ENCODE assay signal across 16 cellular contexts in the genomic region with DNA sequence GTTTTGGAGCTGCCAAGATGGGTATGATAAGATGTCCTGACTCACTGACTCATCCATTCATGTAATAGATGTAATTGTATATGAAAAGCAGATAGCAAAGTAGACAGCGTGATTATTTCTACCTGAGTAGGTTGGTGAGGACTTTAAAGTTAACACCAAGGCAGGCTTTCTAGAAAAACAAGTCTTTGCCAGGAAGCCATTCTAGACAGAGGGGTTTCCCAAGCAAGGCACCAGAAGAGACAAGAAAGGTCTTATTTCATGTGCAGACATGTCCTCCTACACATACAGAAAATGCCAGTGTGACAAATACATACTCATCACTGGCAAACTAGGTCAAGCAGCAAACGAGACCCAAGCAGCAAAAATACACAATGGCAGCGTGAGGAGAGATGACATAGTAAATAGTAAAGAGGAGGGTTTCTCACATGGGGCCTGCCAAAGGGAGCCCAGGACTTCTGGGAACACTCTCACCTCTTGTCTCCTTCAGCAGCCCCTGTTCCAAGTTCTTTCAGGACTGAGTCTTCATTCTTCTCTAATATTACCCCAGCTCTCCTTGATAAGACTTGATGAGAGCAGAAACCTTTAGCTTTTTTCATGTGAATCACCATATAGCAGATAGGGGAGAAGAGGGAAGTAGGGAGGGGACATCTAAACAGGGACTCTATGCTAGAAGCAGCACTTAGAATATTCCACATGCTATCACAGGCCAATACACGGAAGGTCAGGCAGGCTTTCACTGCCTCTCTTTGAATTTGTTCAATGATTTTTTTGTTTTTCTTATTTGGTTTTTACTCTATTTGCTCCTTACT.
DNase-seq lines count a peak whose midpoint lies in the region; ATAC-seq and TF ChIP-seq lines count a peak whose summit lies in the region.
"Had no signal": no experiment of that assay in that cellular context is flagged by ENCODE, and none has a peak within 500 bp of the region (broad histone marks: within the 10 kb centered on the region; RNA-seq: fewer than 3 reads in every experiment).

No MANE protein-coding gene starts in this region.

- H3K9me3 ChIP-seq in thyroid gland (no peaks in the 10 kb centered on the region), heart right ventricle (peaks cover 0 to 11% (median 0%) of the 10 kb centered on the region in 11 donors)
- H3K9me3 ChIP-seq: mucosa of descending colon had no signal

- TF ChIP-seq CTCF in natural killer cell (IDR thresholded peaks at IDR 0.05) (no peak), thyroid gland (IDR thresholded peaks at IDR 0.05) (no peak), heart right ventricle (IDR thresholded peaks at IDR 0.05) (no peak)

- TF ChIP-seq POLR2A in thyroid gland (IDR thresholded peaks at IDR 0.05) = no peak

- H3K4me1 Mint-ChIP-seq in natural killer cell treated with Interleukin-12 subunit alpha and Interleukin-12 subunit beta and Interleukin-15 and Interleukin-18, amount 100 ng/mL, for 72 hours (ENCODE audit: low read depth in 2 of 2) = peaks cover 0 to 4% of the 10 kb centered on the region in 2 donors
- H3K4me1 Mint-ChIP-seq in natural killer cell (no peaks in the 10 kb centered on the region), T-cell (peaks cover 7 to 9% (median 8%) of the 10 kb centered on the region in 3 donors)
- H3K4me1 Mint-ChIP-seq: B cell had no signal

- H3K27me3 ChIP-seq in thyroid gland (no peaks in the 10 kb centered on the region), heart right ventricle (no peaks in the 10 kb centered on the region)

- H3K27ac ChIP-seq in epithelial cell of prostate (peak overlapping the region; percentile 58), thyroid gland (no peak overlapping the region), heart right ventricle (no peak overlapping the region)

- 48 to 56% methylated on average over 4 of the region's 4 CpGs for WGBS in thyroid gland, 2 donors
- WGBS in heart right ventricle, 2 donors = 78 to 82% methylated on average over 4 of the region's 4 CpGs

- CTCF ChIA-PET in T-cell (lab: Charles Lee) = no interaction called here

- peaks cover 14 to 17% of the 10 kb centered on the region in 2 donors for H3K27me3 Mint-ChIP-seq in natural killer cell treated with Interleukin-12 subunit alpha and Interleukin-12 subunit beta and Interleukin-15 and Interleukin-18, amount 100 ng/mL, for 72 hours
- peaks cover 12 to 35% of the 10 kb centered on the region in 2 donors for H3K27me3 Mint-ChIP-seq in natural killer cell (ENCODE audit: low read depth in 2 of 2)
- H3K27me3 Mint-ChIP-seq in T-cell = peaks cover 7 to 10% of the 10 kb centered on the region in 2 donors
- H3K27me3 Mint-ChIP-seq: progenitor cell of endocrine pancreas had no signal

- peak; percentile 20 to 56 for ATAC-seq in natural killer cell treated with Interleukin-12 subunit alpha and Interleukin-12 subunit beta and Interleukin-15 and Interleukin-18, amount 100 ng/mL, for 72 hours
- ATAC-seq in natural killer cell (no peak), T-cell (replicated peaks in 1 of 4) (peak in 3 of 4 experiments; percentile 23 to 44 (median 37)), heart right ventricle (no peak)
- ATAC-seq in stimulated activated naive CD8-positive, alpha-beta T cell treated with anti-CD3 and anti-CD28 coated beads, Interleukin-15, Interleukin-2, amounts not matched to agents 100 U/mL and 50 U/mL, for 24 hours = peak; percentile 86
- ATAC-seq: K562, mucosa of descending colon had no signal

- H3K36me3 ChIP-seq in thyroid gland (no peaks in the 10 kb centered on the region), heart right ventricle (no peaks in the 10 kb centered on the region)

- H3K36me3 Mint-ChIP-seq in natural killer cell treated with Interleukin-12 subunit alpha and Interleukin-12 subunit beta and Interleukin-15 and Interleukin-18, amount 100 ng/mL, for 72 hours = no peaks in the 10 kb centered on the region
- no peaks in the 10 kb centered on the region for H3K36me3 Mint-ChIP-seq in natural killer cell
- H3K36me3 Mint-ChIP-seq in T-cell = no peaks in the 10 kb centered on the region

- H3K4me3 ChIP-seq in thyroid gland (replicated peaks in 1 of 3) (no peak overlapping the region), heart right ventricle (no peak overlapping the region)
- H3K4me3 ChIP-seq: K562, mucosa of descending colon had no signal

- intact Hi-C loops in natural killer cell (cut with micrococcal nuclease) = no loop called here
- intact Hi-C loops in thyroid gland (cut with DNase I) = no loop called here
- intact Hi-C loops in heart right ventricle (cut with DNase I) = no loop called here

- no peak for DNase-seq in natural killer cell treated with Interleukin-12 subunit alpha and Interleukin-12 subunit beta and Interleukin-15 and Interleukin-18, amount 100 ng/mL, for 72 hours (ENCODE audit: low spot score)
- no peak for DNase-seq in natural killer cell
- DNase-seq in T-cell = no peak
- peak; percentile 83 for DNase-seq in epithelial cell of prostate (ENCODE audit: low read depth, low spot score)
- DNase-seq in stimulated activated naive CD8-positive, alpha-beta T cell treated with anti-CD3 and anti-CD28 coated beads, Interleukin-15, Interleukin-2, amounts not matched to agents 100 U/mL and 50 U/mL, for 24 hours = no peak
- no peak for DNase-seq in COLO829 (ENCODE audit: low spot score)
- no peak for DNase-seq in thyroid gland
- DNase-seq in heart right ventricle = no peak
- DNase-seq: activated effector memory CD4-positive, alpha-beta T cell treated with anti-CD3 and anti-CD28 coated beads, Interleukin-2, amount 50 U/mL, for 16 hours; central memory CD4-positive, alpha-beta T cell; mucosa of descending colon; NCI-H1436; NCI-H510A treated with DMSO at 0.1 percent for 48 hours had no signal

- no peaks in the 10 kb centered on the region for H3K9me3 Mint-ChIP-seq in natural killer cell treated with Interleukin-12 subunit alpha and Interleukin-12 subunit beta and Interleukin-15 and Interleukin-18, amount 100 ng/mL, for 72 hours
- H3K9me3 Mint-ChIP-seq in natural killer cell (no peaks in the 10 kb centered on the region), T-cell (no peaks in the 10 kb centered on the region)

- POLR2A ChIA-PET in T-cell (lab: Charles Lee) = no interaction called here

- no peak overlapping the region for H3K4me3 Mint-ChIP-seq in natural killer cell treated with Interleukin-12 subunit alpha and Interleukin-12 subunit beta and Interleukin-15 and Interleukin-18, amount 100 ng/mL, for 72 hours
- H3K4me3 Mint-ChIP-seq in natural killer cell (no peak overlapping the region), T-cell (no peak overlapping the region)
- H3K4me3 Mint-ChIP-seq: B cell had no signal

- peak overlapping the region in 1 of 2 donors; percentile 56 for H3K27ac Mint-ChIP-seq in natural killer cell treated with Interleukin-12 subunit alpha and Interleukin-12 subunit beta and Interleukin-15 and Interleukin-18, amount 100 ng/mL, for 72 hours
- no peak overlapping the region for H3K27ac Mint-ChIP-seq in natural killer cell
- H3K27ac Mint-ChIP-seq in T-cell = peak overlapping the region; percentile 1 to 17
- H3K27ac Mint-ChIP-seq: B cell, progenitor cell of endocrine pancreas had no signal

- no peaks in the 10 kb centered on the region for H3K4me1 ChIP-seq in thyroid gland
- H3K4me1 ChIP-seq in heart right ventricle = no peaks in the 10 kb centered on the region

Comparison
In these comparisons a context has a peak if more than half of its experiments do, and no peak if none do; other contexts are left out.
1. ATAC-seq: peak in natural killer cell treated with Interleukin-12 subunit alpha and Interleukin-12 subunit beta and Interleukin-15 and Interleukin-18, amount 100 ng/mL, for 72 hours (2 of 2), T-cell (3 of 4) and stimulated activated naive CD8-positive, alpha-beta T cell treated with anti-CD3 and anti-CD28 coated beads, Interleukin-15, Interleukin-2, amounts not matched to agents 100 U/mL and 50 U/mL, for 24 hours (single experiment); none in natural killer cell (0 of 3) and heart right ventricle (0 of 8).
2. H3K27ac Mint-ChIP-seq: peak in T-cell (2 of 2); none in natural killer cell (0 of 2).